ENCODE assay signal across 8 cellular contexts in the genomic region with DNA sequence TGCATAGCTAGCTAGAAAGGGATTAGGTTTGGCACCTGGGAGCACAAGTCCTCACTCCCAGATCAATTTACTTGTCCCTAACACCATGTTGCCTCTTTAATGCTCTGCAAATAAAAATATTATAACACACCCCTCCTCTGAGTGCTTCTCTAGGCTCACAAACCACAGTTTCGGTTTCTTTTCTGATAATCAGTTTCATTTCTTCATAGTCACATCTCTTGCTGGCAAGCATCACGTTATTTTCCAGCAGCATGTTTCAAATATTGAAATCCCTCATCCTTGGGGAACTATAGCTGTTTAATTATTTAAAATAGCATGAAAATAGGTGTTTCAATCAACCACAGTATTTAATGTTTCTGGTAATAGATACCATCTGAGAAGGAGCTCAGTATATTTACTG. TPM values are rescaled to one million over a fixed set of nuclear protein-coding genes. Genes with fewer than 3 reads are reported as not detected.
DNase-seq lines count a peak whose midpoint lies in the region; ATAC-seq and TF ChIP-seq lines count a peak whose summit lies in the region.

No MANE protein-coding gene starts in this region.

- TF ChIP-seq CTCF in fibroblast of villous mesenchyme (IDR thresholded peaks at IDR 0.05; ENCODE audit: insufficient read depth, low read depth, low read length), result no peak

- peak; percentile 48 for DNase-seq in activated CD4-positive, alpha-beta T cell treated with anti-CD3 and anti-CD28 coated beads, Interleukin-2, amount 10 ng/mL, durations not matched to agents 7 days and 5 days
- no peak for DNase-seq in activated CD4-positive, alpha-beta T cell treated with anti-CD3 and anti-CD28 coated beads for 48 hours
- peak; percentile 63 for DNase-seq in NCI-H69 (lab: John Stamatoyannopoulos, UW)
- DNase-seq in fibroblast of villous mesenchyme (ENCODE audit: low read depth), result peak; percentile 61
- DNase-seq in iPS-NIHi11 (ENCODE audit: low spot score), result no peak
- DNase-seq in kidney glomerular epithelial cell (lab: John Stamatoyannopoulos, UW), result no peak
- no peak for DNase-seq in kidney tubule cell (ENCODE audit: low spot score)

- peak overlapping the region; percentile 59 for H3K4me3 Mint-ChIP-seq in activated CD4-positive, alpha-beta T cell treated with anti-CD3 and anti-CD28 coated beads, Interleukin-2, amount 10 ng/mL, durations not matched to agents 7 days and 5 days

- H3K9me3 Mint-ChIP-seq in activated CD4-positive, alpha-beta T cell treated with anti-CD3 and anti-CD28 coated beads, Interleukin-2, amount 10 ng/mL, durations not matched to agents 7 days and 5 days, result peaks cover 7% of the 10 kb centered on the region

- peaks cover 56% of the 10 kb centered on the region for H3K4me1 Mint-ChIP-seq in activated CD4-positive, alpha-beta T cell treated with anti-CD3 and anti-CD28 coated beads, Interleukin-2, amount 10 ng/mL, durations not matched to agents 7 days and 5 days

- H3K4me3 ChIP-seq in fibroblast of villous mesenchyme (ENCODE audit: low read depth, low read length), result peak overlapping the region; percentile 17

- POLR2A ChIA-PET in activated CD4-positive, alpha-beta T cell treated with anti-CD3 and anti-CD28 coated beads, Interleukin-2, amount 10 ng/mL, durations not matched to agents 7 days and 5 days (lab: Charles Lee), result no interaction called here

- peak; percentile 71 for ATAC-seq in HG02642 (IDR thresholded peaks at IDR 0.05; ENCODE audit: poor library complexity, unreplicated experiment)

- CTCF ChIA-PET in activated CD4-positive, alpha-beta T cell treated with anti-CD3 and anti-CD28 coated beads, Interleukin-2, amount 10 ng/mL, durations not matched to agents 7 days and 5 days (lab: Charles Lee), result interaction anchor here (0.5 to 2.9 kb wide), 6 partner anchors 11 to 116 kb away, joined by 3 to 14 read pairs (median 3); no protein-coding TSS in a partner anchor

- H3K27me3 Mint-ChIP-seq in activated CD4-positive, alpha-beta T cell treated with anti-CD3 and anti-CD28 coated beads, Interleukin-2, amount 10 ng/mL, durations not matched to agents 7 days and 5 days, result no peaks in the 10 kb centered on the region

- H3K36me3 Mint-ChIP-seq in activated CD4-positive, alpha-beta T cell treated with anti-CD3 and anti-CD28 coated beads, Interleukin-2, amount 10 ng/mL, durations not matched to agents 7 days and 5 days (ENCODE audit: low read depth), result peaks cover 21% of the 10 kb centered on the region

- no peak overlapping the region for H3K27ac Mint-ChIP-seq in activated CD4-positive, alpha-beta T cell treated with anti-CD3 and anti-CD28 coated beads, Interleukin-2, amount 10 ng/mL, durations not matched to agents 7 days and 5 days

RNA-seq across cellular contexts. Expression of a gene that starts 13.9 kb away (rescaled TPM):
- 100 to 1,000 TPM; 195 to 215 TPM for total RNA-seq in activated CD4-positive, alpha-beta T cell treated with anti-CD3 and anti-CD28 coated beads, Interleukin-2, amount 10 ng/mL, durations not matched to agents 7 days and 5 days
- 72.8 and 104 TPM in 2 replicates for total RNA-seq in fibroblast of villous mesenchyme

Comparison
In these comparisons a context has a peak if more than half of its experiments do, and no peak if none do; other contexts are left out.
1. DNase-seq: peak in activated CD4-positive, alpha-beta T cell treated with anti-CD3 and anti-CD28 coated beads, Interleukin-2, amount 10 ng/mL, durations not matched to agents 7 days and 5 days (single experiment), NCI-H69 (single experiment) and fibroblast of villous mesenchyme (single experiment); none in activated CD4-positive, alpha-beta T cell treated with anti-CD3 and anti-CD28 coated beads for 48 hours (single experiment), iPS-NIHi11 (single experiment), kidney glomerular epithelial cell (single experiment) and kidney tubule cell (single experiment).